Comparison of ENCODE assay signal across 8 cellular contexts in genomic region chr6:28940294-28940858, GRCh38. TPM values are rescaled to one million over a fixed set of nuclear protein-coding genes. Genes with fewer than 3 reads are reported as not detected.
A peak's percentile ranks its signal among the peaks of the same experiment; 100 is the strongest.
DNase-seq lines count a peak whose midpoint lies in the region; ATAC-seq, FAIRE-seq and TF ChIP-seq lines count a peak whose summit lies in the region.

No MANE protein-coding gene starts in this region.

- no peak for TF ChIP-seq POLR2A in IMR-90 (IDR thresholded peaks at IDR 0.05; ENCODE audit: low read depth, low read length)
- TF ChIP-seq POLR2A in GM12878 (IDR thresholded peaks at IDR 0.05; ENCODE audit: low read depth, low read length): no peak

- peak overlapping the region; percentile 71 for H3K4me3 ChIP-seq in BLaER1
- peak overlapping the region; percentile 74 for H3K4me3 ChIP-seq in IMR-90 (ENCODE audit: insufficient read depth, low read depth, low read length)
- H3K4me3 ChIP-seq in GM12878: peak overlapping the region; percentile 77
- peak overlapping the region; percentile 89 for H3K4me3 ChIP-seq in iPS-20b (ENCODE audit: low read length)
- H3K4me3 ChIP-seq in skeletal muscle satellite cell (ENCODE audit: low read length): peak overlapping the region; percentile 85

- POLR2A ChIA-PET in IMR-90 (lab: Charles Lee; ENCODE audit: unreplicated experiment) (no interaction called here), GM12878 (lab: Charles Lee) (interaction anchor here (0.9 to 1.9 kb wide), 4 partner anchors 16 to 45 kb away, joined by 3 to 8 read pairs (median 8); partner anchors contain the start of gene TRIM27)

- H3K56ac ChIP-seq in IMR-90 (ENCODE audit: extremely low read depth, insufficient read depth, low read length): peak overlapping the region; percentile 36; the same call in 1 of the 2 replicates

- RAD21 ChIA-PET in GM12878 (lab: Charles Lee; ENCODE audit: unreplicated experiment): interaction anchor here (2.3 to 2.9 kb wide), 2 partner anchors 16 to 103 kb away, joined by 12 to 17 read pairs; partner anchors contain the start of gene TRIM27

- H3K4me2 ChIP-seq in BLaER1 (peak overlapping the region; percentile 83), IMR-90 (ENCODE audit: low read depth, low read length) (peak overlapping the region; percentile 77), GM12878 (ENCODE audit: control insufficient read depth, insufficient read depth) (peak overlapping the region; percentile 98), skeletal muscle satellite cell (ENCODE audit: low read length) (peak overlapping the region; percentile 87)

- WGBS in IMR-90 (ENCODE audit: extremely low coverage in 2 of 2, insufficient read length in 1 of 2), 2 experiments: no CpG with 5 or more reads among the region's 17 CpGs
- whole genome bisulfite sequencing in GM12878 (ENCODE audit: insufficient coverage, insufficient replicate concordance, low lambda C conversion rate, missing lambda C conversion rate): under 1% methylated on average over 17 of the region's 17 CpGs

- H3K9me3 ChIP-seq in BLaER1: no peaks in the 10 kb centered on the region
- H3K9me3 ChIP-seq in IMR-90 (ENCODE audit: control insufficient read depth, insufficient read depth, low read length): no peaks in the 10 kb centered on the region
- H3K9me3 ChIP-seq in GM12878 (replicated peaks; ENCODE audit: control insufficient read depth, insufficient read depth, low read length): no peaks in the 10 kb centered on the region
- H3K9me3 ChIP-seq in iPS-20b (ENCODE audit: insufficient read depth, low read depth, low read length): no peaks in the 10 kb centered on the region
- H3K9me3 ChIP-seq in skeletal muscle satellite cell (replicated peaks; ENCODE audit: low read length): no peaks in the 10 kb centered on the region

- FAIRE-seq in GM12878 (lab: Jason Lieb, UNC): no peak

- H3K27ac ChIP-seq in BLaER1: peak overlapping the region; percentile 52
- H3K27ac ChIP-seq in IMR-90 (ENCODE audit: insufficient read depth, low read length): peak overlapping the region; percentile 8
- peak overlapping the region; percentile 82 for H3K27ac ChIP-seq in GM12878 (ENCODE audit: control insufficient read depth, insufficient read depth)
- H3K27ac ChIP-seq in iPS-20b (ENCODE audit: low read length): no peak overlapping the region

- TF ChIP-seq RAD21 in IMR-90 (IDR thresholded peaks at IDR 0.05; ENCODE audit: low read length) (no peak), GM12878 (IDR thresholded peaks at IDR 0.05; ENCODE audit: insufficient read depth, low read depth, low read length) (no peak)

- TF ChIP-seq EP300 in GM12878 (IDR thresholded peaks at IDR 0.05; ENCODE audit: borderline replicate concordance in 1 of 2, control insufficient read depth in 1 of 2, low read depth in 2 of 2, low read length in 2 of 2): no peak

- H4K5ac ChIP-seq in IMR-90 (ENCODE audit: low read depth, low read length): no peak overlapping the region

- H3K27me3 ChIP-seq in BLaER1 (no peaks in the 10 kb centered on the region), IMR-90 (ENCODE audit: control insufficient read depth, insufficient read depth, low read length) (no peaks in the 10 kb centered on the region), GM12878 (replicated peaks in 1 of 2; ENCODE audit: control insufficient read depth in 2 of 2, insufficient read depth in 2 of 2, low read length in 1 of 2) (no peaks in the 10 kb centered on the region), iPS-20b (ENCODE audit: insufficient read depth, low read length) (no peaks in the 10 kb centered on the region), skeletal muscle satellite cell (ENCODE audit: control insufficient read depth, insufficient read depth, low read length) (no peaks in the 10 kb centered on the region)

- SMC1A ChIA-PET in GM12878 (lab: Charles Lee; ENCODE audit: uncharacterized antibody, unreplicated experiment): interaction anchor here (2.5 to 3.2 kb wide), 2 partner anchors 18 to 102 kb away, joined by 9 to 12 read pairs; no protein-coding TSS in a partner anchor

- no peak overlapping the region for H3K18ac ChIP-seq in IMR-90 (ENCODE audit: low read depth, low read length)

- H2BK120ac ChIP-seq in IMR-90 (ENCODE audit: low read depth, low read length): no peak overlapping the region

- H3K79me1 ChIP-seq in IMR-90 (ENCODE audit: low read depth in 1 of 2, low read length in 2 of 2): no peaks in the 10 kb centered on the region

- H3K4ac ChIP-seq in IMR-90 (ENCODE audit: low read depth, low read length): peak overlapping the region; percentile 20; the same call in 1 of the 2 replicates

- H3K9ac ChIP-seq in BLaER1 (peak overlapping the region; percentile 72), IMR-90 (ENCODE audit: low read depth, low read length) (peak overlapping the region; percentile 20), GM12878 (ENCODE audit: control insufficient read depth, insufficient read depth, low read length) (peak overlapping the region; percentile 76), iPS-20b (ENCODE audit: low read depth, low read length) (peak overlapping the region; percentile 52; the same call in 1 of the 2 replicates), skeletal muscle satellite cell (ENCODE audit: low read depth, low read length) (peak overlapping the region; percentile 74)

- ATAC-seq in GM19455 (IDR thresholded peaks at IDR 0.05; ENCODE audit: unreplicated experiment): peak; percentile 18
- peak; percentile 28 for ATAC-seq in IMR-90 (ENCODE audit: low read depth)
- ATAC-seq in GM12878: peak; percentile 50

- no peak overlapping the region for H4K8ac ChIP-seq in IMR-90 (ENCODE audit: low read depth in 2 of 2, low read length in 2 of 2)

- H3K14ac ChIP-seq in IMR-90 (replicated peaks; ENCODE audit: low read depth, low read length): 0 out of 2 replicates have a peak overlapping the region, but pooled peaks have one; percentile 24

- H2BK5ac ChIP-seq in IMR-90 (ENCODE audit: low read depth, low read length, poor library complexity, severe bottlenecking): peak overlapping the region; percentile 27

- H4K20me1 ChIP-seq in BLaER1 (no peaks in the 10 kb centered on the region), IMR-90 (ENCODE audit: insufficient read depth, low read length) (peaks cover 9% of the 10 kb centered on the region), GM12878 (ENCODE audit: control insufficient read depth, insufficient read depth) (no peaks in the 10 kb centered on the region)

- no peaks in the 10 kb centered on the region for H3K36me3 ChIP-seq in BLaER1
- H3K36me3 ChIP-seq in IMR-90 (ENCODE audit: control insufficient read depth, insufficient read depth, low read length): no peaks in the 10 kb centered on the region
- H3K36me3 ChIP-seq in GM12878 (ENCODE audit: control insufficient read depth in 2 of 2, insufficient read depth in 2 of 2, low read length in 1 of 2): no peaks in the 10 kb centered on the region
- H3K36me3 ChIP-seq in iPS-20b (ENCODE audit: insufficient read depth, low read depth, low read length): no peaks in the 10 kb centered on the region
- H3K36me3 ChIP-seq in skeletal muscle satellite cell (ENCODE audit: insufficient read depth, low read length): no peaks in the 10 kb centered on the region

- H3K79me2 ChIP-seq in GM12878 (ENCODE audit: control insufficient read depth, insufficient read depth, low read length): no peaks in the 10 kb centered on the region

- TF ChIP-seq CTCF in IMR-90 (conservative IDR thresholded peaks at IDR 0.05; ENCODE audit: low read depth, low read length) (no peak), GM12878 (IDR thresholded peaks at IDR 0.05 in 2 of 3, conservative IDR thresholded peaks at IDR 0.05 in 1 of 3; ENCODE audit: control insufficient read depth in 2 of 3, extremely low read depth in 1 of 3, insufficient read depth in 1 of 3, low read depth in 3 of 3, low read length in 3 of 3) (no peak)

- H2BK15ac ChIP-seq in IMR-90 (ENCODE audit: low read depth, low read length): no peak overlapping the region

- no peak overlapping the region for H2BK20ac ChIP-seq in IMR-90 (ENCODE audit: low read depth, low read length)

- peak overlapping the region; percentile 93 for H2AFZ ChIP-seq in IMR-90 (replicated peaks; ENCODE audit: low read length, poor library complexity)
- H2AFZ ChIP-seq in GM12878 (ENCODE audit: control insufficient read depth, low read depth, low read length): peak overlapping the region; percentile 98

- H2AK9ac ChIP-seq in IMR-90 (replicated peaks; ENCODE audit: low read depth, low read length, poor library complexity): no peak overlapping the region

- no peak overlapping the region for H2AK5ac ChIP-seq in IMR-90 (ENCODE audit: low read depth, low read length)

- dilution Hi-C loops in IMR-90 (cut with HindIII; ENCODE audit: low sequenced_read_pairs, unreplicated experiment): no loop called here

- CTCF ChIA-PET in IMR-90 (lab: Yijun Ruan, JAX) (no interaction called here), GM12878 (lab: Yijun Ruan, JAX) (interaction anchor here (1.0 to 3.4 kb wide), 8 partner anchors 18 to 103 kb away, joined by 3 to 18 read pairs (median 4); partner anchors contain the start of gene TRIM27)

- H3K4me1 ChIP-seq in BLaER1: peaks cover 28% of the 10 kb centered on the region
- no peaks in the 10 kb centered on the region for H3K4me1 ChIP-seq in IMR-90 (ENCODE audit: control insufficient read depth, insufficient read depth, low read length)
- no peaks in the 10 kb centered on the region; the same call in 1 of the 2 replicates for H3K4me1 ChIP-seq in GM12878 (ENCODE audit: control insufficient read depth, insufficient read depth, low read length)
- 0 out of 2 replicates have a peak, but pooled peaks cover 2% of the 10 kb centered on the region for H3K4me1 ChIP-seq in iPS-20b (ENCODE audit: insufficient read depth, low read length)
- H3K4me1 ChIP-seq in skeletal muscle satellite cell (ENCODE audit: control insufficient read depth, insufficient read depth, low read length): peaks cover 3% of the 10 kb centered on the region

- no peak overlapping the region for H4K91ac ChIP-seq in IMR-90 (ENCODE audit: insufficient read depth, low read depth, low read length)

- in situ Hi-C loops in IMR-90 (cut with MboI; ENCODE audit: low sequenced_read_pairs): no loop called here
- in situ Hi-C loops in GM12878 (cut with MboI): loop anchor here (5.0 kb wide), 2 partner anchors 42 to 103 kb away; no protein-coding TSS in a partner anchor

- DNase-seq in IMR-90 (no peak), SW 1271 (lab: John Stamatoyannopoulos, UW) (peak; percentile 76 to 92), GM12878 (ENCODE audit: low read depth, low spot score) (peak; percentile 37), GDM1 (lab: John Stamatoyannopoulos, UW) (no peak)

- BruUV-seq in IMR-90 (replicated peaks; lab: Mats Ljungman, UMichigan): no TSS peak
- BruUV-seq in GM12878 (replicated peaks; lab: Mats Ljungman, UMichigan): no TSS peak

- intact Hi-C loops in IMR-90 (cut with micrococcal nuclease) (loop anchor here (1.0 to 10.0 kb wide), 5 partner anchors 16 to 1466 kb away; partner anchors contain the start of gene ZNF184), GM12878 (cut with micrococcal nuclease; ENCODE audit: unreplicated experiment) (loop anchor here (1.0 to 10.0 kb wide), 6 partner anchors 18 to 726 kb away; partner anchors contain the start of genes TRIM27 and ZSCAN12)

- H3K23ac ChIP-seq in IMR-90 (ENCODE audit: low read depth, low read length): peak overlapping the region; percentile 36

- H3K9me1 ChIP-seq in IMR-90 (ENCODE audit: insufficient read depth, low read length): no peaks in the 10 kb centered on the region

RNA-seq across cellular contexts. Expression of gene TRIM27, which starts 16.6 kb away (rescaled TPM):
- total RNA-seq in IMR-90 (2012; rRNA removed) (48.0 TPM in 2 replicates), GM12878 (2014; rRNA removed) (68.8 and 72.2 TPM in 2 replicates), GM12878 (2014; rRNA removed; fragmentation: Illumina TruSeq; extraction: Trizol) (60.2 and 63.7 TPM in 2 replicates), GM12878 (2021) (53.6 and 55.6 TPM in 2 replicates)
- polyA plus RNA-seq in IMR-90 (2012; rRNA removed) (43.5 and 44.4 TPM in 2 replicates), GM12878 (2011; rRNA removed) (66.3 and 74.7 TPM in 2 replicates), GM12878 (2014; fragmentation: Illumina TruSeq; extraction: Trizol) (47.5 and 52.6 TPM in 2 replicates), GM12878 (2014; fragmentation: Nextera tagmentation; extraction: Ambion mirVana) (10 to 100 TPM; 18.5 to 27.9 TPM), GM12878 (2014; rRNA removed) (51.4 and 56.9 TPM in 2 replicates), GM12878 (2016; fragmentation: Nextera tagmentation; extraction: Ambion mirVana) (10 to 100 TPM; 59.1 to 63.8 TPM)
- polyA plus RNA-seq in IMR-90 (2012; cell fraction: cytosol; rRNA removed): 21.8 and 26.3 TPM in 2 replicates
- polyA plus RNA-seq in IMR-90 (2012; cell fraction: nucleus; rRNA removed; ENCODE audit: low replicate concordance): 49.1 and 79.8 TPM in 2 replicates
- 133 and 137 TPM in 2 replicates for total RNA-seq in GM12878 (2013; cell fraction: nucleolus; rRNA removed)
- polyA plus RNA-seq in GM12878 (2011; ENCODE audit: low read depth): 27.2 TPM
- 58.3 and 67.5 TPM in 2 replicates for polyA plus RNA-seq in GM12878 (2011; cell fraction: cytosol; rRNA removed)
- 82.3 and 106 TPM in 2 replicates for polyA plus RNA-seq in GM12878 (2011; cell fraction: nucleus; rRNA removed)
- 24.9 and 32.2 TPM in 2 replicates for polyA plus RNA-seq in GM12878 (2012)
- 81.9 and 93.1 TPM in 2 replicates for polyA minus RNA-seq in GM12878 (2011; rRNA and poly(A)+ RNA removed)
- polyA minus RNA-seq in GM12878 (2011; cell fraction: cytosol; rRNA and poly(A)+ RNA removed): 19.5 and 34.5 TPM in 2 replicates
- polyA minus RNA-seq in GM12878 (2011; cell fraction: nucleus; rRNA and poly(A)+ RNA removed): 40.5 and 72.7 TPM in 2 replicates
- total RNA-seq in skeletal muscle satellite cell (2012; rRNA removed): 62.1 and 68.1 TPM in 2 replicates

Comparison
In these comparisons a context has a peak if more than half of its experiments do, and no peak if none do; other contexts are left out.
1. H3K9ac ChIP-seq: peak in every context shown above with its lines; median percentile 76 in GM12878; 74 in skeletal muscle satellite cell; 72 in BLaER1; 52 in iPS-20b; 20 in IMR-90.
2. DNase-seq: peak in SW 1271 (2 of 2) and GM12878 (single experiment); none in IMR-90 (single experiment) and GDM1 (single experiment).
3. Peak in every context shown above with its lines, with median percentiles within 50 percentile points of each other: H3K4me2 ChIP-seq, H3K4me3 ChIP-seq and ATAC-seq.